Comparison of ENCODE assay signal across 8 cellular contexts in genomic region chr5:82277613-82277986, GRCh38. TPM values are rescaled to one million over a fixed set of nuclear protein-coding genes. Genes with fewer than 3 reads are reported as not detected.
A peak's percentile ranks its signal among the peaks of the same experiment; 100 is the strongest.
DNase-seq lines count a peak whose midpoint lies in the region; ATAC-seq and TF ChIP-seq lines count a peak whose summit lies in the region.

No MANE protein-coding gene starts in this region.

- ATAC-seq in activated CD4-positive, CD25-positive, alpha-beta regulatory T cell treated with anti-CD3 and anti-CD28 coated beads, Interleukin-2, amount 50 U/mL, for 24 hours, result peak; percentile 4 to 6
- ATAC-seq in GM18867 (IDR thresholded peaks at IDR 0.05; ENCODE audit: unreplicated experiment), result no peak

- H3K9me3 ChIP-seq in WERI-Rb-1 (ENCODE audit: severe bottlenecking) (no peaks in the 10 kb centered on the region), left ventricle myocardium inferior (replicated peaks) (no peaks in the 10 kb centered on the region)

- peaks cover 38% of the 10 kb centered on the region for H3K4me1 ChIP-seq in left ventricle myocardium inferior

- H3K27ac ChIP-seq in WERI-Rb-1 (peak overlapping the region; percentile 98), left ventricle myocardium inferior (replicated peaks) (peak overlapping the region; percentile 94), skin epidermis (peak overlapping the region; percentile 65 to 97 (median 93))

- H3K4me3 ChIP-seq in WERI-Rb-1 (ENCODE audit: low read depth, low read length) (peak overlapping the region; percentile 77), left ventricle myocardium inferior (peak overlapping the region; percentile 94), skin epidermis (peak overlapping the region; percentile 63 to 88 (median 78))

- TF ChIP-seq CTCF in WERI-Rb-1 (IDR thresholded peaks at IDR 0.05; ENCODE audit: low read depth, low read length) (no peak), left ventricle myocardium inferior (IDR thresholded peaks at IDR 0.05; ENCODE audit: borderline replicate concordance) (no peak)

- intact Hi-C loops in left ventricle myocardium inferior (cut with micrococcal nuclease), result no loop called here

- H3K36me3 ChIP-seq in WERI-Rb-1 (peaks cover 46% of the 10 kb centered on the region), left ventricle myocardium inferior (peaks cover 38% of the 10 kb centered on the region)

- no peak for DNase-seq in activated CD4-positive, CD25-positive, alpha-beta regulatory T cell treated with anti-CD3 and anti-CD28 coated beads, Interleukin-2, amount 50 U/mL, for 72 hours
- DNase-seq in WERI-Rb-1 (no peak), left ventricle myocardium inferior (no peak), NCI-H2171 treated with DMSO at 0.1 percent for 48 hours (lab: John Stamatoyannopoulos, UW) (no peak), SHP77 treated with DMSO at 0.1 percent for 48 hours (lab: John Stamatoyannopoulos, UW) (no peak)

- H3K27me3 ChIP-seq in WERI-Rb-1 (ENCODE audit: insufficient read depth, low read depth, severe bottlenecking), result no peaks in the 10 kb centered on the region
- H3K27me3 ChIP-seq in left ventricle myocardium inferior (ENCODE audit: low read depth), result no peaks in the 10 kb centered on the region

RNA-seq across cellular contexts. Expression of gene RPS23, which starts 0.6 kb away (rescaled TPM):
- 1,103 TPM for total RNA-seq in left ventricle myocardium inferior
